In genomic region chr11:35525501-35526175, GRCh38 we compare ENCODE assay signal across 8 cellular contexts. TPM values are rescaled to one million over a fixed set of nuclear protein-coding genes. Genes with fewer than 3 reads are reported as not detected.
DNase-seq lines count a peak whose midpoint lies in the region; ATAC-seq, FAIRE-seq and TF ChIP-seq lines count a peak whose summit lies in the region.

PAMR1 (minus strand) TSS chr11:35525616; CDS start chr11:35525585, 31 bp downstream.

- H3K36me3 Mint-ChIP-seq in WTC11, result no peaks in the 10 kb centered on the region; the same call in 1 of the 2 replicates

- ATAC-seq in WTC11 (peak; percentile 81), left ventricle myocardium superior (peak; percentile 92)

- intact Hi-C loops in left ventricle myocardium superior (cut with micrococcal nuclease) (no loop called here), sigmoid colon (cut with DNase I) (no loop called here)

- H3K4me1 ChIP-seq in sigmoid colon, result peaks cover 0 to 50% (median 30%) of the 10 kb centered on the region in 4 donors
- no peaks in the 10 kb centered on the region for H3K4me1 ChIP-seq in small intestine (ENCODE audit: control insufficient read depth in 2 of 2, insufficient read depth in 1 of 2, low read depth in 1 of 2, low read length in 1 of 2)

- 3 to 4% methylated on average over 34 of the region's 34 CpGs for WGBS in sigmoid colon, 2 donors
- WGBS in small intestine, 3 donors, result 0 to 4% (median 3%) methylated on average over 31 to 34 of the region's 34 CpGs

- DNase-seq in activated CD4-positive, alpha-beta T cell treated with anti-CD3 and anti-CD28 coated beads for 48 hours, result peak; percentile 13
- DNase-seq in activated CD4-positive, alpha-beta T cell treated with anti-CD3 and anti-CD28 coated beads for 1 hour, result no peak
- DNase-seq in WTC11 (ENCODE audit: low spot score) (peak; percentile 72), left ventricle myocardium superior (peak; percentile 71), sigmoid colon (peak; percentile 89), NCI-H2081 (lab: John Stamatoyannopoulos, UW) (no peak), small intestine (no peak), NCI-H226 (no peak)

- H3K27ac ChIP-seq in sigmoid colon, result peak within 1 kb of the TSS; percentile 4 to 62 (median 54)
- H3K27ac ChIP-seq in small intestine (ENCODE audit: low read depth in 1 of 2, low read length in 1 of 2), result peak within 1 kb of the TSS in 1 of 2 donors; percentile 71

- no peak for FAIRE-seq in small intestine (lab: Jason Lieb, UNC)

- H3K36me3 ChIP-seq in sigmoid colon (no peaks in the 10 kb centered on the region), small intestine (ENCODE audit: control insufficient read depth in 2 of 2, insufficient read depth in 2 of 2, low read length in 2 of 2) (no peaks in the 10 kb centered on the region)

- H3K27me3 Mint-ChIP-seq in WTC11 (ENCODE audit: low read depth), result peaks cover 71% of the 10 kb centered on the region

- H3K4me3 ChIP-seq in sigmoid colon (peak within 1 kb of the TSS; percentile 31 to 49 (median 38)), small intestine (ENCODE audit: low read depth in 1 of 2, low read length in 2 of 2) (no peak within 1 kb of the TSS)

- H3K27me3 ChIP-seq in sigmoid colon (peaks cover 0 to 9% (median 7%) of the 10 kb centered on the region in 3 donors), small intestine (ENCODE audit: control insufficient read depth in 2 of 2, insufficient read depth in 2 of 2, low read length in 2 of 2) (peaks cover 0 to 9% of the 10 kb centered on the region in 2 donors)

- no peak for TF ChIP-seq EP300 in sigmoid colon (IDR thresholded peaks at IDR 0.05)

- H3K4me1 Mint-ChIP-seq in WTC11, result peaks cover 26% of the 10 kb centered on the region

- POLR2A ChIA-PET in WTC11 (lab: Charles Lee), result interaction anchor here (0.8 to 1.2 kb wide), 3 partner anchors 9 to 547 kb away, joined by 3 read pairs; no protein-coding TSS in a partner anchor

- H3K27ac Mint-ChIP-seq in WTC11, result no peak within 1 kb of the TSS

- H3K9me3 Mint-ChIP-seq in WTC11, result peaks cover 8% of the 10 kb centered on the region

- no peak for TF ChIP-seq CTCF in WTC11 (IDR thresholded peaks at IDR 0.05)
- no peak for TF ChIP-seq CTCF in sigmoid colon (IDR thresholded peaks at IDR 0.05)

- peak in 1 of 2 donors; percentile 56 for TF ChIP-seq POLR2A in sigmoid colon (IDR thresholded peaks at IDR 0.05)

- peak within 1 kb of the TSS; percentile 84 for H3K4me3 Mint-ChIP-seq in WTC11

- CTCF ChIA-PET in WTC11 (lab: Charles Lee), result interaction anchor here (0.6 to 3.3 kb wide), 14 partner anchors 11 to 740 kb away, joined by 3 to 28 read pairs (median 3); partner anchors contain the start of genes FJX1 and SLC1A2

- H3K9me3 ChIP-seq in sigmoid colon (no peaks in the 10 kb centered on the region), small intestine (ENCODE audit: control insufficient read depth, low read depth) (no peaks in the 10 kb centered on the region)

TF ChIP-seq in WTC11, 78 proteins besides CTCF, POLR2A, EP300 and RAD21:
- no peak for TF ChIP-seq MYBL2 (CRISPR knock-in tag; IDR thresholded peaks at IDR 0.05)
- TF ChIP-seq RELA (CRISPR knock-in tag; IDR thresholded peaks at IDR 0.05; ENCODE audit: borderline replicate concordance), result 0 out of 2 replicates have a peak, but pooled peaks have one; percentile 46
- no peak for TF ChIP-seq ZNF121 (CRISPR knock-in tag; IDR thresholded peaks at IDR 0.05)
- TF ChIP-seq HMGXB4 (CRISPR knock-in tag; IDR thresholded peaks at IDR 0.05), result no peak
- 0 out of 2 replicates have a peak, but pooled peaks have one; percentile 18 for TF ChIP-seq ARID4B (CRISPR knock-in tag; IDR thresholded peaks at IDR 0.05; ENCODE audit: borderline replicate concordance)
- peak; percentile 49 for TF ChIP-seq ZNF423 (CRISPR knock-in tag; IDR thresholded peaks at IDR 0.05)
- no peak for TF ChIP-seq ZNF317 (CRISPR knock-in tag; IDR thresholded peaks at IDR 0.05; ENCODE audit: borderline replicate concordance, low read depth)
TF ChIP-seq in WTC11: peak in this region for 3.

RNA-seq across cellular contexts. Expression of gene PAMR1, which starts in this region (rescaled TPM):
- 2.3 to 3.2 TPM (median 2.8 TPM) in 3 replicates for total RNA-seq in WTC11 (2021)
- total RNA-seq in left ventricle myocardium superior, result 12.4 TPM
- total RNA-seq in sigmoid colon, result 10 to 100 TPM in 3 of 4 donors, 1 to 10 TPM in 1; 7.8 to 26.5 (median 17.2) TPM
- 1 to 10 TPM in 2 of 3 donors, under 1 TPM in 1; 0.92 to 6.6 (median 1.8) TPM for polyA plus RNA-seq in sigmoid colon
- polyA plus RNA-seq in small intestine, result 1 to 10 TPM in 2 of 3 donors, not detected in 1; 1.4 to 4.9 TPM

Comparison
In these comparisons a context has a peak if more than half of its experiments do, and no peak if none do; other contexts are left out.
1. DNase-seq: peak in activated CD4-positive, alpha-beta T cell treated with anti-CD3 and anti-CD28 coated beads for 48 hours (single experiment), WTC11 (single experiment), left ventricle myocardium superior (single experiment) and sigmoid colon (single experiment); none in activated CD4-positive, alpha-beta T cell treated with anti-CD3 and anti-CD28 coated beads for 1 hour (single experiment), NCI-H2081 (0 of 2), small intestine (single experiment) and NCI-H226 (single experiment).
2. H3K4me3 ChIP-seq: peak in sigmoid colon (4 of 4); none in small intestine (0 of 2).